29 cellular contexts compared by ENCODE assay signal in the genomic region with DNA sequence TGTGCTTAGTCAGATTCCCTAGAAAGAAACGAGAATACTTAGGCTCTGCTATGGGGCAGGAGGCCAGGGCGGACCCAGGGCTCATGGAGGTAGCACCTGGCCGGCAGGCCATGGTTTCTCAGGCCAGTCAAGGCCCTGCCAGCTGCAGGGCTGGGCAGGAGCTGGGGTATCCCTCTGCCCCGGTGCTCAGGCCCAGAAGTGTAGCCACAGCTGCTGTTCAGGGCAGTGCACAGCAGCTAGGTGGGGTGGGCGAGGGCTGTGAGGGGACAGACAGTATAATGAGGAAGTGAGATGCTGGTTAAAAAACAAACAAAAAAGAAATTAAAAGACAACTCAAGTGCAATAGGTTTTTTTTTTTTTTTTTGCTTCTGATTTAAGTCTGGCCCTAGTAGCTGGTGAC.
"Had no signal": no experiment of that assay in that cellular context is flagged by ENCODE, and none has a peak within 500 bp of the region (broad histone marks: within the 10 kb centered on the region; RNA-seq: fewer than 3 reads in every experiment).

No MANE protein-coding gene starts in this region.

- H3K4me2 ChIP-seq: neural progenitor cell had no signal

- H3K9ac ChIP-seq: neural progenitor cell had no signal

- H3K27ac ChIP-seq: ascending aorta, brain microvascular endothelial cell, gastroesophageal sphincter, neural progenitor cell, thoracic aorta, upper lobe of left lung, vagina, WERI-Rb-1 had no signal

- H3K27me3 ChIP-seq: ascending aorta, brain microvascular endothelial cell, gastroesophageal sphincter, upper lobe of left lung, vagina had no signal

- ATAC-seq: effector memory CD8-positive, alpha-beta T cell; gastroesophageal sphincter; natural killer cell; right cardiac atrium; stimulated activated naive CD8-positive, alpha-beta T cell treated with anti-CD3 and anti-CD28 coated beads, Interleukin-15, Interleukin-2, amounts not matched to agents 100 U/mL and 50 U/mL, for 24 hours had no signal

- H3K4me3 ChIP-seq: ascending aorta, gastroesophageal sphincter, neural progenitor cell, thoracic aorta, upper lobe of left lung, vagina had no signal

- H3K9me3 ChIP-seq: ascending aorta, gastroesophageal sphincter, thoracic aorta, upper lobe of left lung, vagina had no signal

- DNase-seq: activated CD4-positive, alpha-beta memory T cell treated with anti-CD3 and anti-CD28 coated beads for 36 hours; activated CD4-positive, alpha-beta T cell treated with anti-CD3 and anti-CD28 coated beads, Interleukin-2, amount 10 ng/mL, durations not matched to agents 24 days and 14 days; activated CD4-positive, CD25-positive, alpha-beta regulatory T cell treated with anti-CD3 and anti-CD28 coated beads, Interleukin-2, amount 50 U/mL, for 72 hours; activated CD8-positive, alpha-beta memory T cell treated with anti-CD3 and anti-CD28 coated beads, Interleukin-2, amount 50 U/mL, for 4 hours; activated effector memory CD4-positive, alpha-beta T cell treated with anti-CD3 and anti-CD28 coated beads, Interleukin-2, amount 50 U/mL, for 16 hours; activated naive CD4-positive, alpha-beta T cell treated with anti-CD3 and anti-CD28 coated beads for 36 hours; activated naive CD8-positive, alpha-beta T cell treated with anti-CD3 and anti-CD28 coated beads, Interleukin-2, amount 10 ng/mL, durations not matched to agents 7 days and 5 days; activated T-cell treated with anti-CD3 and anti-CD28 coated beads, Interleukin-2, amount 50 U/mL, for 1 hour; brain microvascular endothelial cell; cortex of kidney; effector memory CD8-positive, alpha-beta T cell; erythroblast; hippocampal formation; midbrain; natural killer cell; stimulated activated CD4-positive, alpha-beta T cell treated with anti-CD3 and anti-CD28 coated beads, Interleukin-15, amount 100 ng/mL, for 24 hours; stimulated activated CD4-positive, alpha-beta T cell treated with anti-CD3 and anti-CD28 coated beads, Interleukin-2, amount 100 ng/mL, for 24 hours; stimulated activated naive CD8-positive, alpha-beta T cell treated with anti-CD3 and anti-CD28 coated beads, Interleukin-15, Interleukin-2, amounts not matched to agents 100 U/mL and 50 U/mL, for 24 hours; T-helper 9 cell; upper lobe of left lung; WERI-Rb-1 had no signal

- H3K27ac Mint-ChIP-seq: activated CD4-positive, alpha-beta memory T cell treated with anti-CD3 and anti-CD28 coated beads for 36 hours; activated CD4-positive, alpha-beta T cell treated with anti-CD3 and anti-CD28 coated beads, Interleukin-2, amount 10 ng/mL, durations not matched to agents 24 days and 14 days; activated naive CD4-positive, alpha-beta T cell treated with anti-CD3 and anti-CD28 coated beads for 36 hours; activated naive CD8-positive, alpha-beta T cell treated with anti-CD3 and anti-CD28 coated beads, Interleukin-2, amount 10 ng/mL, durations not matched to agents 7 days and 5 days; activated T-helper 1 cell treated with anti-CD3 and anti-CD28 coated beads, Interleukin-12 subunit alpha, Interleukin-12 subunit beta, Interleukin-2, Interleukin-4 antibody, amounts not matched to agents 30 ng/mL and 10 ng/mL and 1 ng/mL, durations not matched to agents 14 hours and 24 hours and 36 hours; natural killer cell; neural progenitor cell; T-helper 1 cell treated with Interleukin-12 subunit alpha and Interleukin-12 subunit beta and Interleukin-4 antibody, amounts not matched to agents 30 μg/mL and 1 μg/mL, for 36 hours had no signal

- H3K36me3 ChIP-seq: ascending aorta, brain microvascular endothelial cell, gastroesophageal sphincter, neural progenitor cell, thoracic aorta, vagina, WERI-Rb-1 had no signal

- H3K36me3 Mint-ChIP-seq: natural killer cell, neural progenitor cell had no signal

- H3K27me3 Mint-ChIP-seq: activated CD4-positive, alpha-beta memory T cell treated with anti-CD3 and anti-CD28 coated beads for 36 hours; activated CD4-positive, alpha-beta T cell treated with anti-CD3 and anti-CD28 coated beads, Interleukin-2, amount 10 ng/mL, durations not matched to agents 24 days and 14 days; activated naive CD8-positive, alpha-beta T cell treated with anti-CD3 and anti-CD28 coated beads, Interleukin-2, amount 10 ng/mL, durations not matched to agents 7 days and 5 days; effector memory CD8-positive, alpha-beta T cell had no signal

- H3K9me3 Mint-ChIP-seq: activated CD4-positive, alpha-beta memory T cell treated with anti-CD3 and anti-CD28 coated beads for 36 hours; activated CD4-positive, alpha-beta T cell treated with anti-CD3 and anti-CD28 coated beads, Interleukin-2, amount 10 ng/mL, durations not matched to agents 24 days and 14 days; activated naive CD4-positive, alpha-beta T cell treated with anti-CD3 and anti-CD28 coated beads for 36 hours; activated naive CD8-positive, alpha-beta T cell treated with anti-CD3 and anti-CD28 coated beads, Interleukin-2, amount 10 ng/mL, durations not matched to agents 7 days and 5 days; activated T-helper 1 cell treated with anti-CD3 and anti-CD28 coated beads, Interleukin-12 subunit alpha, Interleukin-12 subunit beta, Interleukin-2, Interleukin-4 antibody, amounts not matched to agents 30 ng/mL and 10 ng/mL and 1 ng/mL, durations not matched to agents 14 hours and 24 hours and 36 hours; effector memory CD8-positive, alpha-beta T cell; natural killer cell; neural progenitor cell; T-helper 1 cell treated with Interleukin-12 subunit alpha and Interleukin-12 subunit beta and Interleukin-4 antibody, amounts not matched to agents 30 μg/mL and 1 μg/mL, for 36 hours had no signal

- H2AFZ ChIP-seq: neural progenitor cell had no signal

- H3K4me3 Mint-ChIP-seq: activated CD4-positive, alpha-beta memory T cell treated with anti-CD3 and anti-CD28 coated beads for 36 hours; activated CD4-positive, alpha-beta T cell treated with anti-CD3 and anti-CD28 coated beads, Interleukin-2, amount 10 ng/mL, durations not matched to agents 24 days and 14 days; activated naive CD4-positive, alpha-beta T cell treated with anti-CD3 and anti-CD28 coated beads for 36 hours; activated naive CD8-positive, alpha-beta T cell treated with anti-CD3 and anti-CD28 coated beads, Interleukin-2, amount 10 ng/mL, durations not matched to agents 7 days and 5 days; activated T-helper 1 cell treated with anti-CD3 and anti-CD28 coated beads, Interleukin-12 subunit alpha, Interleukin-12 subunit beta, Interleukin-2, Interleukin-4 antibody, amounts not matched to agents 30 ng/mL and 10 ng/mL and 1 ng/mL, durations not matched to agents 14 hours and 24 hours and 36 hours; effector memory CD8-positive, alpha-beta T cell; natural killer cell; neural progenitor cell; T-helper 1 cell treated with Interleukin-12 subunit alpha and Interleukin-12 subunit beta and Interleukin-4 antibody, amounts not matched to agents 30 μg/mL and 1 μg/mL, for 36 hours had no signal
